In genomic region chr10:5731559-5731958, GRCh38 we compare ENCODE assay signal across 25 cellular contexts. TPM values are rescaled to one million over a fixed set of nuclear protein-coding genes. Genes with fewer than 3 reads are reported as not detected.
A peak's percentile ranks its signal among the peaks of the same experiment; 100 is the strongest.
DNase-seq lines count a peak whose midpoint lies in the region; ATAC-seq and TF ChIP-seq lines count a peak whose summit lies in the region.
"Had no signal": no experiment of that assay in that cellular context is flagged by ENCODE, and none has a peak within 500 bp of the region (broad histone marks: within the 10 kb centered on the region; RNA-seq: fewer than 3 reads in every experiment).

No MANE protein-coding gene starts in this region.

- H3K4me1 ChIP-seq in left ventricle myocardium inferior: peaks cover 14% of the 10 kb centered on the region
- no peaks in the 10 kb centered on the region for H3K4me1 ChIP-seq in body of pancreas
- H3K4me1 ChIP-seq: BE2C, psoas muscle had no signal

- ATAC-seq in stimulated activated naive CD8-positive, alpha-beta T cell treated with anti-CD3 and anti-CD28 coated beads, Interleukin-15, Interleukin-2, amounts not matched to agents 100 U/mL and 50 U/mL, for 24 hours: peak; percentile 59
- no peak for ATAC-seq in body of pancreas
- ATAC-seq: activated CD4-positive, CD25-positive, alpha-beta regulatory T cell treated with anti-CD3 and anti-CD28 coated beads, Interleukin-2, amount 50 U/mL, for 24 hours; PC-3 had no signal

- peaks cover 49% of the 10 kb centered on the region for H3K36me3 Mint-ChIP-seq in T-helper 2 cell treated with Interferon-gamma antibody and Interleukin-4, amounts not matched to agents 5 μg/mL and 100 μg/mL, for 36 hours (ENCODE audit: low read depth)
- H3K36me3 Mint-ChIP-seq in activated naive CD8-positive, alpha-beta T cell treated with anti-CD3 and anti-CD28 coated beads for 36 hours: peaks cover 36% of the 10 kb centered on the region

- intact Hi-C loops in left ventricle myocardium inferior (cut with micrococcal nuclease): no loop called here
- intact Hi-C loops in cardiac septum (cut with DNase I): no loop called here
- intact Hi-C loops in body of pancreas (cut with DNase I): no loop called here

- H3K36me3 ChIP-seq in left ventricle myocardium inferior: peaks cover 62% of the 10 kb centered on the region
- peaks cover 8 to 12% of the 10 kb centered on the region in 2 donors for H3K36me3 ChIP-seq in body of pancreas (replicated peaks in 1 of 2; ENCODE audit: insufficient read depth in 1 of 2, low read depth in 2 of 2)

- H3K27me3 Mint-ChIP-seq in T-helper 2 cell treated with Interferon-gamma antibody and Interleukin-4, amounts not matched to agents 5 μg/mL and 100 μg/mL, for 36 hours (ENCODE audit: low read depth): no peaks in the 10 kb centered on the region
- no peaks in the 10 kb centered on the region for H3K27me3 Mint-ChIP-seq in activated naive CD8-positive, alpha-beta T cell treated with anti-CD3 and anti-CD28 coated beads for 36 hours
- H3K27me3 Mint-ChIP-seq: type B pancreatic cell had no signal

- peak overlapping the region; percentile 52 for H3K27ac Mint-ChIP-seq in T-helper 2 cell treated with Interferon-gamma antibody and Interleukin-4, amounts not matched to agents 5 μg/mL and 100 μg/mL, for 36 hours
- H3K27ac Mint-ChIP-seq in activated naive CD8-positive, alpha-beta T cell treated with anti-CD3 and anti-CD28 coated beads for 36 hours: peak overlapping the region; percentile 39
- H3K27ac Mint-ChIP-seq: endodermal cell, type B pancreatic cell had no signal

- WGBS in body of pancreas, 2 donors: 91 to 93% methylated on average over 3 of the region's 3 CpGs

- H3K4me3 Mint-ChIP-seq in T-helper 2 cell treated with Interferon-gamma antibody and Interleukin-4, amounts not matched to agents 5 μg/mL and 100 μg/mL, for 36 hours: no peak overlapping the region
- no peak overlapping the region for H3K4me3 Mint-ChIP-seq in activated naive CD8-positive, alpha-beta T cell treated with anti-CD3 and anti-CD28 coated beads for 36 hours
- H3K4me3 Mint-ChIP-seq: endodermal cell, type B pancreatic cell had no signal

- H3K27me3 ChIP-seq in left ventricle myocardium inferior (ENCODE audit: low read depth) (no peaks in the 10 kb centered on the region), body of pancreas (no peaks in the 10 kb centered on the region)
- H3K27me3 ChIP-seq: BE2C, MG63 had no signal

- peaks cover 23% of the 10 kb centered on the region for H3K4me1 Mint-ChIP-seq in T-helper 2 cell treated with Interferon-gamma antibody and Interleukin-4, amounts not matched to agents 5 μg/mL and 100 μg/mL, for 36 hours (ENCODE audit: low read depth)
- peaks cover 37% of the 10 kb centered on the region for H3K4me1 Mint-ChIP-seq in activated naive CD8-positive, alpha-beta T cell treated with anti-CD3 and anti-CD28 coated beads for 36 hours
- H3K4me1 Mint-ChIP-seq: endodermal cell had no signal

- no peaks in the 10 kb centered on the region for H3K9me3 Mint-ChIP-seq in T-helper 2 cell treated with Interferon-gamma antibody and Interleukin-4, amounts not matched to agents 5 μg/mL and 100 μg/mL, for 36 hours
- no peaks in the 10 kb centered on the region for H3K9me3 Mint-ChIP-seq in activated naive CD8-positive, alpha-beta T cell treated with anti-CD3 and anti-CD28 coated beads for 36 hours
- H3K9me3 Mint-ChIP-seq: endodermal cell, type B pancreatic cell had no signal

- H3K4me3 ChIP-seq in left ventricle myocardium inferior (no peak overlapping the region), body of pancreas (no peak overlapping the region)
- H3K4me3 ChIP-seq: MG63, psoas muscle, SK-N-MC had no signal

- H3K9me3 ChIP-seq in left ventricle myocardium inferior (replicated peaks) (no peaks in the 10 kb centered on the region), body of pancreas (no peaks in the 10 kb centered on the region)
- H3K9me3 ChIP-seq: BE2C, MG63, psoas muscle had no signal

- no peak for TF ChIP-seq POLR2A in body of pancreas (IDR thresholded peaks at IDR 0.05)

- H3K27ac ChIP-seq in left ventricle myocardium inferior (replicated peaks) (peak overlapping the region; percentile 66), body of pancreas (no peak overlapping the region)
- H3K27ac ChIP-seq: KMS-11, SK-N-MC had no signal

- DNase-seq in left ventricle myocardium inferior (no peak), cardiac septum (ENCODE audit: low spot score) (no peak), kidney tubule cell (ENCODE audit: low spot score) (no peak), body of pancreas (no peak), NCI-H1417 treated with DMSO at 0.1 percent for 48 hours (lab: John Stamatoyannopoulos, UW) (no peak)
- DNase-seq in T-helper 2 cell treated with Interferon-gamma antibody and Interleukin-4, amounts not matched to agents 5 μg/mL and 100 μg/mL, for 36 hours (ENCODE audit: low spot score): peak; percentile 16
- no peak for DNase-seq in activated naive CD8-positive, alpha-beta T cell treated with anti-CD3 and anti-CD28 coated beads for 36 hours
- no peak for DNase-seq in stimulated activated naive CD8-positive, alpha-beta T cell treated with anti-CD3 and anti-CD28 coated beads, Interleukin-15, Interleukin-2, amounts not matched to agents 100 U/mL and 50 U/mL, for 24 hours
- DNase-seq: BE2C; COR-L47; dermis blood vessel endothelial cell; endodermal cell; HCEC 1CT; MG63; NCI-H1105 treated with DMSO at 0.1 percent for 48 hours; NCI-H1930; NCI-H524 treated with DMSO at 0.1 percent for 48 hours; occipital lobe; PC-3; psoas muscle; stimulated activated CD4-positive, alpha-beta T cell treated with anti-CD3 and anti-CD28 coated beads, Interleukin-4, amount 100 ng/mL, for 1 hour had no signal

- TF ChIP-seq CTCF in left ventricle myocardium inferior (IDR thresholded peaks at IDR 0.05; ENCODE audit: borderline replicate concordance) (no peak), body of pancreas (IDR thresholded peaks at IDR 0.05) (no peak)

RNA-seq across cellular contexts. Expression of gene TASOR2, which starts 46.9 kb away (rescaled TPM):
- total RNA-seq in left ventricle myocardium inferior (39.9 TPM), cardiac septum (38.8 TPM), body of pancreas (100 to 1,000 TPM in 1 of 2 donors, 10 to 100 TPM in 1; 47.2 to 114 TPM)
- total RNA-seq in activated naive CD8-positive, alpha-beta T cell treated with anti-CD3 and anti-CD28 coated beads for 36 hours: 10 to 100 TPM; 63.4 to 63.9 TPM
